ENCODE assay signal across 18 cellular contexts in genomic region chr4:1015746-1016145, GRCh38. TPM values are rescaled to one million over a fixed set of nuclear protein-coding genes. Genes with fewer than 3 reads are reported as not detected.
"Had no signal": no experiment of that assay in that cellular context is flagged by ENCODE, and none has a peak within 500 bp of the region (broad histone marks: within the 10 kb centered on the region; RNA-seq: fewer than 3 reads in every experiment).

No MANE protein-coding gene starts in this region.

- H3K27me3 Mint-ChIP-seq: naive thymus-derived CD4-positive, alpha-beta T cell had no signal

- H3K4me3 ChIP-seq: heart left ventricle, ovary, right atrium auricular region, testis, tibial nerve, upper lobe of right lung, vagina had no signal

- H3K9me3 Mint-ChIP-seq: naive thymus-derived CD4-positive, alpha-beta T cell; nephron progenitor cell had no signal

- H3K27ac ChIP-seq: heart left ventricle, ovary, right atrium auricular region, testis, upper lobe of right lung, vagina had no signal

- H3K36me3 ChIP-seq: heart left ventricle, ovary, right atrium auricular region, tibial nerve, upper lobe of right lung, vagina had no signal

- DNase-seq: cortex of kidney; effector memory CD4-positive, alpha-beta T cell; heart left ventricle; hippocampal formation; kidney glomerular epithelial cell; mammary epithelial cell; naive thymus-derived CD4-positive, alpha-beta T cell; ovary; small intestine; stimulated activated CD4-positive, alpha-beta T cell treated with anti-CD3 and anti-CD28 coated beads, Interleukin-12 subunit alpha, Interleukin-12 subunit beta, amount 100 ng/mL, for 4 hours; stimulated activated naive CD4-positive, alpha-beta T cell treated with Interleukin-2 at 50 U/mL for 16 hours; testis; upper lobe of right lung had no signal

- H3K27me3 ChIP-seq: ovary, right atrium auricular region, testis, tibial nerve, upper lobe of right lung, vagina had no signal

- H3K27ac Mint-ChIP-seq: naive thymus-derived CD4-positive, alpha-beta T cell; nephron progenitor cell had no signal

- H3K9me3 ChIP-seq: heart left ventricle, ovary, right atrium auricular region, testis, tibial nerve, upper lobe of right lung, vagina had no signal

- H3K4me3 Mint-ChIP-seq: nephron progenitor cell had no signal

RNA-seq across cellular contexts. Expression of gene SLC26A1, which starts 22.5 kb away (rescaled TPM):
- total RNA-seq: esophagus mucosa, mammary epithelial cell, right atrium auricular region had no signal
